Comparison of ENCODE assay signal across 1 cellular context in genomic region chr1:156054500-156055342, GRCh38.
A peak's percentile ranks its signal among the peaks of the same experiment; 100 is the strongest.
TF ChIP-seq lines count a peak whose summit lies in the region.

Gene LAMTOR2 (plus strand): TSS chr1:156054782. CDS start chr1:156054890, 108 bp downstream.

TF ChIP-seq in HepG2, 621 proteins besides CTCF, POLR2A, EP300 and RAD21 (continued from another document and continues in another):
- no peak for TF ChIP-seq AHDC1 (CRISPR knock-in tag; IDR thresholded peaks at IDR 0.05; ENCODE audit: borderline replicate concordance)
- peak; percentile 82; the same call in 1 of the 2 replicates for TF ChIP-seq ZBTB46 (CRISPR knock-in tag; IDR thresholded peaks at IDR 0.05; ENCODE audit: borderline replicate concordance)
- TF ChIP-seq ZFP36L1 (CRISPR knock-in tag; IDR thresholded peaks at IDR 0.05) = no peak
- peak; percentile 88; the same call in 1 of the 2 replicates for TF ChIP-seq E2F2 (CRISPR knock-in tag; IDR thresholded peaks at IDR 0.05; ENCODE audit: borderline replicate concordance)
- TF ChIP-seq ZNF572 (CRISPR knock-in tag; IDR thresholded peaks at IDR 0.05) = peak; percentile 56; the same call in 1 of the 2 replicates
- TF ChIP-seq, protein P1, sequence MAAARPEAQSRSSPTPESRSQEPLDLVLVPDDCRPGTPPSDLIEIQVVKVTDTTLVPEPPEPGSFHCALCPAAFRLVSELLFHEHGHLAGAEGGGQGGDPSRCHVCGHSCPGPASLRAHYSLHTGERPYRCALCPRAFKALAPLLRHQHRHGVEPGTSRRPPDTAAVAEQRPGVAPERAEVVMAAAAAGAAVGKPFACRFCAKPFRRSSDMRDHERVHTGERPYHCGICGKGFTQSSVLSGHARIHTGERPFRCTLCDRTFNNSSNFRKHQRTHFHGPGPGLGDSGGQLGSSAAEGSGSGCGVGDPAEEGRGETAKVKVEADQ (CRISPR knock-in tag; IDR thresholded peaks at IDR 0.05; ENCODE audit: borderline replicate concordance) = peak; percentile 53; the same call in 1 of the 2 replicates
- peak; percentile 44; the same call in 1 of the 2 replicates for TF ChIP-seq KLF11 (CRISPR knock-in tag; IDR thresholded peaks at IDR 0.05)
- no peak for TF ChIP-seq HMGA1 (CRISPR knock-in tag; conservative IDR thresholded peaks at IDR 0.05)
- TF ChIP-seq, protein P2, sequence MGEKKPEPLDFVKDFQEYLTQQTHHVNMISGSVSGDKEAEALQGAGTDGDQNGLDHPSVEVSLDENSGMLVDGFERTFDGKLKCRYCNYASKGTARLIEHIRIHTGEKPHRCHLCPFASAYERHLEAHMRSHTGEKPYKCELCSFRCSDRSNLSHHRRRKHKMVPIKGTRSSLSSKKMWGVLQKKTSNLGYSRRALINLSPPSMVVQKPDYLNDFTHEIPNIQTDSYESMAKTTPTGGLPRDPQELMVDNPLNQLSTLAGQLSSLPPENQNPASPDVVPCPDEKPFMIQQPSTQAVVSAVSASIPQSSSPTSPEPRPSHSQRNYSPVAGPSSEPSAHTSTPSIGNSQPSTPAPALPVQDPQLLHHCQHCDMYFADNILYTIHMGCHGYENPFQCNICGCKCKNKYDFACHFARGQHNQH (CRISPR knock-in tag; IDR thresholded peaks at IDR 0.05) = peak; percentile 77; the same call in 1 of the 2 replicates
- TF ChIP-seq JUN (CRISPR knock-in tag; IDR thresholded peaks at IDR 0.05) = peak; percentile 68; the same call in 1 of the 2 replicates
- no peak for TF ChIP-seq GFI1 (CRISPR knock-in tag; IDR thresholded peaks at IDR 0.05; ENCODE audit: borderline replicate concordance)
- 0 out of 2 replicates have a peak, but pooled peaks have one; percentile 68 for TF ChIP-seq TBP (CRISPR knock-in tag; IDR thresholded peaks at IDR 0.05)
- TF ChIP-seq ZMYM4 (CRISPR knock-in tag; IDR thresholded peaks at IDR 0.05) = peak; percentile 78
- 0 out of 2 replicates have a peak, but pooled peaks have one; percentile 8 for TF ChIP-seq ZNF629 (CRISPR knock-in tag; conservative IDR thresholded peaks at IDR 0.05)
- TF ChIP-seq ZSCAN20 (CRISPR knock-in tag; IDR thresholded peaks at IDR 0.05; ENCODE audit: borderline replicate concordance) = 0 out of 2 replicates have a peak, but pooled peaks have one; percentile 62
- 0 out of 2 replicates have a peak, but pooled peaks have one; percentile 77 for TF ChIP-seq ZNF660 (CRISPR knock-in tag; IDR thresholded peaks at IDR 0.05; ENCODE audit: borderline replicate concordance, low read depth)
- 0 out of 2 replicates have a peak, but pooled peaks have one; percentile 20 for TF ChIP-seq ZNF180 (CRISPR knock-in tag; IDR thresholded peaks at IDR 0.05; ENCODE audit: borderline replicate concordance, low read depth)
- TF ChIP-seq RBAK (CRISPR knock-in tag; IDR thresholded peaks at IDR 0.05) = no peak
- TF ChIP-seq ZNF710 (CRISPR knock-in tag; IDR thresholded peaks at IDR 0.05; ENCODE audit: borderline replicate concordance) = no peak; the same call in 1 of the 2 replicates
- TF ChIP-seq ZNF446 (CRISPR knock-in tag; IDR thresholded peaks at IDR 0.05) = 0 out of 2 replicates have a peak, but pooled peaks have one; percentile 29
- TF ChIP-seq, protein P3, sequence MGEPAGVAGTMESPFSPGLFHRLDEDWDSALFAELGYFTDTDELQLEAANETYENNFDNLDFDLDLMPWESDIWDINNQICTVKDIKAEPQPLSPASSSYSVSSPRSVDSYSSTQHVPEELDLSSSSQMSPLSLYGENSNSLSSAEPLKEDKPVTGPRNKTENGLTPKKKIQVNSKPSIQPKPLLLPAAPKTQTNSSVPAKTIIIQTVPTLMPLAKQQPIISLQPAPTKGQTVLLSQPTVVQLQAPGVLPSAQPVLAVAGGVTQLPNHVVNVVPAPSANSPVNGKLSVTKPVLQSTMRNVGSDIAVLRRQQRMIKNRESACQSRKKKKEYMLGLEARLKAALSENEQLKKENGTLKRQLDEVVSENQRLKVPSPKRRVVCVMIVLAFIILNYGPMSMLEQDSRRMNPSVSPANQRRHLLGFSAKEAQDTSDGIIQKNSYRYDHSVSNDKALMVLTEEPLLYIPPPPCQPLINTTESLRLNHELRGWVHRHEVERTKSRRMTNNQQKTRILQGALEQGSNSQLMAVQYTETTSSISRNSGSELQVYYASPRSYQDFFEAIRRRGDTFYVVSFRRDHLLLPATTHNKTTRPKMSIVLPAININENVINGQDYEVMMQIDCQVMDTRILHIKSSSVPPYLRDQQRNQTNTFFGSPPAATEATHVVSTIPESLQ (CRISPR knock-in tag; conservative IDR thresholded peaks at IDR 0.05) = no peak
- peak; percentile 19; the same call in 1 of the 2 replicates for TF ChIP-seq NFE2L2 (IDR thresholded peaks at IDR 0.05; ENCODE audit: low read length)
- no peak for TF ChIP-seq RBM22 (optimal IDR thresholded peaks at IDR 0.05; ENCODE audit: low read length)
- TF ChIP-seq ZNF564 (CRISPR knock-in tag; IDR thresholded peaks at IDR 0.05) = no peak
- TF ChIP-seq, protein P4, sequence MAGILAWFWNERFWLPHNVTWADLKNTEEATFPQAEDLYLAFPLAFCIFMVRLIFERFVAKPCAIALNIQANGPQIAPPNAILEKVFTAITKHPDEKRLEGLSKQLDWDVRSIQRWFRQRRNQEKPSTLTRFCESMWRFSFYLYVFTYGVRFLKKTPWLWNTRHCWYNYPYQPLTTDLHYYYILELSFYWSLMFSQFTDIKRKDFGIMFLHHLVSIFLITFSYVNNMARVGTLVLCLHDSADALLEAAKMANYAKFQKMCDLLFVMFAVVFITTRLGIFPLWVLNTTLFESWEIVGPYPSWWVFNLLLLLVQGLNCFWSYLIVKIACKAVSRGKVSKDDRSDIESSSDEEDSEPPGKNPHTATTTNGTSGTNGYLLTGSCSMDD (CRISPR knock-in tag; IDR thresholded peaks at IDR 0.05) = no peak
- TF ChIP-seq MYC (CRISPR knock-in tag; IDR thresholded peaks at IDR 0.05; ENCODE audit: borderline replicate concordance) = peak; percentile 99
- TF ChIP-seq IKZF4 (CRISPR knock-in tag; IDR thresholded peaks at IDR 0.05; ENCODE audit: borderline replicate concordance, low read depth, not compliant biosample characterization) = peak; percentile 27
- peak; percentile 41; the same call in 1 of the 2 replicates for TF ChIP-seq NFKB2 (CRISPR knock-in tag; IDR thresholded peaks at IDR 0.05; ENCODE audit: borderline replicate concordance)
- no peak for TF ChIP-seq HNRNPH1 (optimal IDR thresholded peaks at IDR 0.05; ENCODE audit: low read depth, low read length)
- no peak for TF ChIP-seq REL (CRISPR knock-in tag; conservative IDR thresholded peaks at IDR 0.05)
- TF ChIP-seq ZNF414 (CRISPR knock-in tag; IDR thresholded peaks at IDR 0.05) = no peak
- TF ChIP-seq, protein P5, sequence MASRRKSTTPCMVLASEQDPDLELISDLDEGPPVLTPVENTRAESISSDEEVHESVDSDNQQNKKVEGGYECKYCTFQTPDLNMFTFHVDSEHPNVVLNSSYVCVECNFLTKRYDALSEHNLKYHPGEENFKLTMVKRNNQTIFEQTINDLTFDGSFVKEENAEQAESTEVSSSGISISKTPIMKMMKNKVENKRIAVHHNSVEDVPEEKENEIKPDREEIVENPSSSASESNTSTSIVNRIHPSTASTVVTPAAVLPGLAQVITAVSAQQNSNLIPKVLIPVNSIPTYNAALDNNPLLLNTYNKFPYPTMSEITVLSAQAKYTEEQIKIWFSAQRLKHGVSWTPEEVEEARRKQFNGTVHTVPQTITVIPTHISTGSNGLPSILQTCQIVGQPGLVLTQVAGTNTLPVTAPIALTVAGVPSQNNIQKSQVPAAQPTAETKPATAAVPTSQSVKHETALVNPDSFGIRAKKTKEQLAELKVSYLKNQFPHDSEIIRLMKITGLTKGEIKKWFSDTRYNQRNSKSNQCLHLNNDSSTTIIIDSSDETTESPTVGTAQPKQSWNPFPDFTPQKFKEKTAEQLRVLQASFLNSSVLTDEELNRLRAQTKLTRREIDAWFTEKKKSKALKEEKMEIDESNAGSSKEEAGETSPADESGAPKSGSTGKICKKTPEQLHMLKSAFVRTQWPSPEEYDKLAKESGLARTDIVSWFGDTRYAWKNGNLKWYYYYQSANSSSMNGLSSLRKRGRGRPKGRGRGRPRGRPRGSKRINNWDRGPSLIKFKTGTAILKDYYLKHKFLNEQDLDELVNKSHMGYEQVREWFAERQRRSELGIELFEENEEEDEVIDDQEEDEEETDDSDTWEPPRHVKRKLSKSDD (CRISPR knock-in tag; IDR thresholded peaks at IDR 0.05; ENCODE audit: low read depth) = no peak
- no peak for TF ChIP-seq TCF12 (IDR thresholded peaks at IDR 0.05)
- TF ChIP-seq TCF12 (CRISPR knock-in tag; IDR thresholded peaks at IDR 0.05) = no peak; the same call in 1 of the 2 replicates
- TF ChIP-seq, protein P6, sequence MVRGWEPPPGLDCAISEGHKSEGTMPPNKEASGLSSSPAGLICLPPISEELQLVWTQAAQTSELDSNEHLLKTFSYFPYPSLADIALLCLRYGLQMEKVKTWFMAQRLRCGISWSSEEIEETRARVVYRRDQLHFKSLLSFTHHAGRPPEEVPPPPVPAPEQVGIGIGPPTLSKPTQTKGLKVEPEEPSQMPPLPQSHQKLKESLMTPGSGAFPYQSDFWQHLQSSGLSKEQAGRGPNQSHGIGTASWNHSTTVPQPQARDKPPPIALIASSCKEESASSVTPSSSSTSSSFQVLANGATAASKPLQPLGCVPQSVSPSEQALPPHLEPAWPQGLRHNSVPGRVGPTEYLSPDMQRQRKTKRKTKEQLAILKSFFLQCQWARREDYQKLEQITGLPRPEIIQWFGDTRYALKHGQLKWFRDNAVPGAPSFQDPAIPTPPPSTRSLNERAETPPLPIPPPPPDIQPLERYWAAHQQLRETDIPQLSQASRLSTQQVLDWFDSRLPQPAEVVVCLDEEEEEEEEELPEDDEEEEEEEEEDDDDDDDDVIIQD (CRISPR knock-in tag; IDR thresholded peaks at IDR 0.05; ENCODE audit: low read depth) = no peak
